17 cellular contexts compared by ENCODE assay signal in genomic region chr2:108941767-108942166, GRCh38. TPM values are rescaled to one million over a fixed set of nuclear protein-coding genes. Genes with fewer than 3 reads are reported as not detected.
DNase-seq lines count a peak whose midpoint lies in the region; ATAC-seq and TF ChIP-seq lines count a peak whose summit lies in the region.
"Had no signal": no experiment of that assay in that cellular context is flagged by ENCODE, and none has a peak within 500 bp of the region (broad histone marks: within the 10 kb centered on the region; RNA-seq: fewer than 3 reads in every experiment).

No MANE protein-coding gene starts in this region.

- H3K36me3 ChIP-seq in neuronal stem cell (replicated peaks in 1 of 2; ENCODE audit: control insufficient read depth in 2 of 2, insufficient read depth in 2 of 2, low read length in 2 of 2), result no peaks in the 10 kb centered on the region

- ATAC-seq in HG02840 (IDR thresholded peaks at IDR 0.05; ENCODE audit: low FRiP score, unreplicated experiment), result no peak
- ATAC-seq: GM23338, HCT116 had no signal

- H3K27me3 ChIP-seq in neuronal stem cell (ENCODE audit: control insufficient read depth in 3 of 3, insufficient read depth in 3 of 3, low read depth in 1 of 3, low read length in 3 of 3), result peaks cover 0 to 14% (median 5%) of the 10 kb centered on the region in 3 experiments

- H3K4me3 Mint-ChIP-seq in activated naive CD8-positive, alpha-beta T cell, result no peak overlapping the region
- no peak overlapping the region for H3K4me3 Mint-ChIP-seq in activated naive CD8-positive, alpha-beta T cell treated with anti-CD3 and anti-CD28 coated beads for 36 hours
- H3K4me3 Mint-ChIP-seq in mesothelial cell of epicardium, result no peak overlapping the region
- H3K4me3 Mint-ChIP-seq: CD4-positive, alpha-beta T cell; GM23338; HFFc6; IgD-negative memory B cell had no signal

- no peak overlapping the region for H2BK120ac ChIP-seq in neuronal stem cell (ENCODE audit: low read depth, low read length)

- H2BK15ac ChIP-seq in neuronal stem cell (ENCODE audit: low read length), result no peak overlapping the region

- H3K4me1 ChIP-seq in neuronal stem cell (ENCODE audit: control insufficient read depth in 2 of 2, insufficient read depth in 1 of 2, low read depth in 1 of 2, low read length in 2 of 2), result no peaks in the 10 kb centered on the region
- H3K4me1 ChIP-seq: Caco-2 had no signal

- DNase-seq in activated naive CD8-positive, alpha-beta T cell treated with anti-CD3 and anti-CD28 coated beads for 36 hours, result no peak
- no peak for DNase-seq in mesothelial cell of epicardium (ENCODE audit: low spot score in 2 of 2, unreplicated experiment in 2 of 2)
- no peak for DNase-seq in neuronal stem cell (ENCODE audit: low spot score)
- DNase-seq in activated gamma-delta T cell (lab: John Stamatoyannopoulos, UW), result no peak
- DNase-seq in effector CD8-positive, alpha-beta T cell (lab: John Stamatoyannopoulos, UW), result no peak
- DNase-seq: ACHN; Caco-2; CD4-positive, alpha-beta T cell; H7; HFFc6 had no signal

- no peaks in the 10 kb centered on the region for H3K79me1 ChIP-seq in neuronal stem cell (ENCODE audit: low read depth, low read length)

- peaks cover 4 to 6% of the 10 kb centered on the region in 2 donors for H3K9me3 ChIP-seq in neuronal stem cell (replicated peaks in 1 of 2; ENCODE audit: control insufficient read depth in 2 of 2, insufficient read depth in 1 of 2, low read depth in 1 of 2, low read length in 2 of 2)

- no peak overlapping the region for H3K4me3 ChIP-seq in neuronal stem cell (ENCODE audit: low read length in 2 of 2)
- H3K4me3 ChIP-seq: GM23338 had no signal

- H3K18ac ChIP-seq in neuronal stem cell (ENCODE audit: low read length), result peak overlapping the region; percentile 18

- no peak overlapping the region for H2AK5ac ChIP-seq in neuronal stem cell (ENCODE audit: low read depth, low read length)

- H3K23ac ChIP-seq in neuronal stem cell (ENCODE audit: low read depth, low read length, poor library complexity), result peak overlapping the region; percentile 58

- TF ChIP-seq CTCF in mesothelial cell of epicardium (IDR thresholded peaks at IDR 0.05; ENCODE audit: unreplicated experiment), result no peak

- no peak overlapping the region for H4K91ac ChIP-seq in neuronal stem cell (ENCODE audit: low read depth, low read length, poor library complexity)

- peak overlapping the region; percentile 23 for H3K14ac ChIP-seq in neuronal stem cell (ENCODE audit: low read length)

- H2BK12ac ChIP-seq in neuronal stem cell (ENCODE audit: low read length), result no peak overlapping the region

- no CpG with 5 or more reads among the region's 9 CpGs for WGBS in neuronal stem cell (ENCODE audit: extremely low coverage in 2 of 2, insufficient read length in 2 of 2, insufficient replicate concordance in 1 of 2), 2 donors

- H3K27me3 Mint-ChIP-seq in activated naive CD8-positive, alpha-beta T cell, result no peaks in the 10 kb centered on the region
- H3K27me3 Mint-ChIP-seq in activated naive CD8-positive, alpha-beta T cell treated with anti-CD3 and anti-CD28 coated beads for 36 hours, result no peaks in the 10 kb centered on the region
- no peaks in the 10 kb centered on the region for H3K27me3 Mint-ChIP-seq in mesothelial cell of epicardium (ENCODE audit: low read depth)
- H3K27me3 Mint-ChIP-seq: CD4-positive, alpha-beta T cell had no signal

- no peak overlapping the region for H3K27ac ChIP-seq in neuronal stem cell (replicated peaks; ENCODE audit: low read length)
- H3K27ac ChIP-seq: C4-2B had no signal

- H3K27ac Mint-ChIP-seq in activated naive CD8-positive, alpha-beta T cell, result peak overlapping the region; percentile 68
- no peak overlapping the region for H3K27ac Mint-ChIP-seq in activated naive CD8-positive, alpha-beta T cell treated with anti-CD3 and anti-CD28 coated beads for 36 hours
- peak overlapping the region; percentile 98 for H3K27ac Mint-ChIP-seq in mesothelial cell of epicardium
- H3K27ac Mint-ChIP-seq: CD4-positive, alpha-beta T cell; GM23338; HFFc6; IgD-negative memory B cell had no signal

- no peak overlapping the region for H3K4me2 ChIP-seq in neuronal stem cell (ENCODE audit: insufficient read depth, low read length, poor library complexity, severe bottlenecking)
- H3K4me2 ChIP-seq: GM23338 had no signal

- no peaks in the 10 kb centered on the region for H3K9me3 Mint-ChIP-seq in activated naive CD8-positive, alpha-beta T cell (ENCODE audit: low read depth)
- peaks cover 4% of the 10 kb centered on the region for H3K9me3 Mint-ChIP-seq in activated naive CD8-positive, alpha-beta T cell treated with anti-CD3 and anti-CD28 coated beads for 36 hours
- H3K9me3 Mint-ChIP-seq in mesothelial cell of epicardium, result peaks cover 7% of the 10 kb centered on the region
- H3K9me3 Mint-ChIP-seq: CD4-positive, alpha-beta T cell had no signal

- H3K36me3 Mint-ChIP-seq in activated naive CD8-positive, alpha-beta T cell, result peaks cover 4% of the 10 kb centered on the region
- peaks cover 6% of the 10 kb centered on the region for H3K36me3 Mint-ChIP-seq in activated naive CD8-positive, alpha-beta T cell treated with anti-CD3 and anti-CD28 coated beads for 36 hours
- peaks cover 3% of the 10 kb centered on the region for H3K36me3 Mint-ChIP-seq in mesothelial cell of epicardium

- no peak overlapping the region for H2AFZ ChIP-seq in neuronal stem cell (ENCODE audit: low read length)
- H2AFZ ChIP-seq: GM23338 had no signal

- H3K4me1 Mint-ChIP-seq in activated naive CD8-positive, alpha-beta T cell (ENCODE audit: low read depth), result peaks cover 20% of the 10 kb centered on the region
- H3K4me1 Mint-ChIP-seq in activated naive CD8-positive, alpha-beta T cell treated with anti-CD3 and anti-CD28 coated beads for 36 hours, result peaks cover 12% of the 10 kb centered on the region
- peaks cover 39% of the 10 kb centered on the region for H3K4me1 Mint-ChIP-seq in mesothelial cell of epicardium
- H3K4me1 Mint-ChIP-seq: GM23338 had no signal

- H4K8ac ChIP-seq in neuronal stem cell (ENCODE audit: low read depth, low read length), result no peak overlapping the region

- no peak overlapping the region for H3K9ac ChIP-seq in neuronal stem cell (ENCODE audit: low read depth, low read length, poor library complexity)

- H2BK5ac ChIP-seq in neuronal stem cell (ENCODE audit: low read length), result no peak overlapping the region

- H3K4ac ChIP-seq in neuronal stem cell (ENCODE audit: low read length), result no peak overlapping the region

RNA-seq across cellular contexts. Expression of gene EDAR, which starts 47.3 kb away (rescaled TPM):
- total RNA-seq in activated naive CD8-positive, alpha-beta T cell treated with anti-CD3 and anti-CD28 coated beads for 36 hours, result under 1 TPM; 0.16 to 0.21 TPM
- 5.1 to 6.6 TPM (median 5.5 TPM) in 3 replicates for total RNA-seq in mesothelial cell of epicardium
- polyA plus RNA-seq in neuronal stem cell (2013, experiment 1 of 2), result not detected
- polyA plus RNA-seq in neuronal stem cell (2013, experiment 2 of 2), result not detected
- total RNA-seq: GM23338, HFFc6 had no signal
- polyA plus RNA-seq: BJ, GM23338 had no signal
